Comparison of ENCODE assay signal across 8 cellular contexts in the genomic region with DNA sequence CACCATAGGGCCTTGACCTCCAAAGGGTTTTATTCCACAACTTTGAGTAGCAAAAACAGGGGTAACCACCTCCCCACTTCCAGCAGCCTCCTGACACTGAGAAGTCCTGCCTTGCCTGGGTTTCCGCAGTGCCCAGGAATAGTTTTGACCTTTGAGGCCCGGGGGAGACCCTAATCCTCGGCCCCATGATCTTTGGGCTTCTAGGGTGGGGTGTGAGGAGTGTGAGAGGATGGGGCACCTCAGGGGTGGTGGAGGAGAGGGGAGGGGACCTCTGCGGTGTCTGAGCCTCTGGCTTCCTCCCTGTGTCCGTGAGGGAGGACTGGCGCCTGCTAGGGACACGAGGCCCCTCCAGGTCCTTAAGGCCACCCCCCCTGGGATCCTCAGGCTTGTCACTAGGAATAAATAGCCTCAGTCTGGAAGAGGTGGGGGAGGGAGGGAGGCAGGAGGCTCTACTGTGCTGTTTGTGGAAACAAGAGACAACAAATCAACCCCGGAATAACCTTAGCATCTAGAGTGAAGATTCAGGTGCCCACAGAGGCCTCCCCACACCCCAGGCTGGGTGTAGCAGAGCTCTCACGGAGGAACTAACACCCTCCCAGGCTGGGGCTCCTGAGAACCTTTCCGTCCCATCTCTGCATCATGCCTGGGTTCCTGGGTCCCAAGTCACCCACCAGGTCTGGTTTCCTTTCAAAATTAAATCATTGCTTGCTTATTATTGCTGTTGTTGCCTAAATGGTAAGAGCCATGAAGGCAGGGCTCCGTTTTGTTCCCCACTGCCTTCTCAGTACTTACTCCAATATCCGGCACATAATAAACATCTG. TPM values are rescaled to one million over a fixed set of nuclear protein-coding genes. Genes with fewer than 3 reads are reported as not detected.
DNase-seq lines count a peak whose midpoint lies in the region; ATAC-seq lines count a peak whose summit lies in the region.

No MANE protein-coding gene starts in this region.

- H3K4me3 ChIP-seq in HUES6 (ENCODE audit: low read depth, low read length), result peak overlapping the region; percentile 60

- peak overlapping the region; percentile 16 for H3K27ac Mint-ChIP-seq in activated naive CD8-positive, alpha-beta T cell
- peak overlapping the region; percentile 90 to 96 (median 92) for H3K27ac Mint-ChIP-seq in immature natural killer cell
- H3K27ac Mint-ChIP-seq in stimulated activated naive B cell treated with anti-CD40 and anti-IgM and Interleukin-4, amounts not matched to agents 10 μg/mL and 1 μg/mL and 100 μg/mL, for 72 hours, result peak overlapping the region; percentile 56

- no peak for ATAC-seq in stimulated activated naive B cell treated with anti-CD40 and anti-IgM and Interleukin-4, amounts not matched to agents 10 μg/mL and 1 μg/mL and 100 μg/mL, for 72 hours (replicated peaks)
- no peak for ATAC-seq in GM18870 (IDR thresholded peaks at IDR 0.05; ENCODE audit: unreplicated experiment)
- no peak for ATAC-seq in GM18909 (IDR thresholded peaks at IDR 0.05; ENCODE audit: poor library complexity, unreplicated experiment)

- peak overlapping the region; percentile 62 for H3K9ac ChIP-seq in HUES6 (ENCODE audit: low read length)

- DNase-seq in immature natural killer cell (peak; percentile 53 to 57 (median 57)), AG08396 (ENCODE audit: low spot score) (no peak)
- no peak for DNase-seq in stimulated activated naive B cell treated with anti-CD40 and anti-IgM and Interleukin-4, amounts not matched to agents 10 μg/mL and 1 μg/mL and 100 μg/mL, for 72 hours
- DNase-seq in stimulated activated CD4-positive, alpha-beta T cell treated with anti-CD3 and anti-CD28 coated beads, Interleukin-1b, Interleukin-23, amount 100 ng/mL, for 48 hours, result no peak

- H3K9me3 ChIP-seq in HUES6 (ENCODE audit: control insufficient read depth, insufficient read depth, low read depth, low read length), result no peaks in the 10 kb centered on the region

- peaks cover 2% of the 10 kb centered on the region for H3K36me3 Mint-ChIP-seq in activated naive CD8-positive, alpha-beta T cell
- peaks cover 0 to 3% (median 0%) of the 10 kb centered on the region in 3 donors for H3K36me3 Mint-ChIP-seq in immature natural killer cell
- peaks cover 0 to under 1% of the 10 kb centered on the region in 2 donors for H3K36me3 Mint-ChIP-seq in stimulated activated naive B cell treated with anti-CD40 and anti-IgM and Interleukin-4, amounts not matched to agents 10 μg/mL and 1 μg/mL and 100 μg/mL, for 72 hours

- no peak overlapping the region for H3K27ac ChIP-seq in HUES6 (ENCODE audit: low read depth, low read length)

- no peaks in the 10 kb centered on the region for H3K27me3 Mint-ChIP-seq in activated naive CD8-positive, alpha-beta T cell
- H3K27me3 Mint-ChIP-seq in immature natural killer cell (ENCODE audit: low read depth in 3 of 3), result peaks cover 1 to 7% (median 2%) of the 10 kb centered on the region in 3 donors
- peaks cover 0 to 13% of the 10 kb centered on the region in 2 donors for H3K27me3 Mint-ChIP-seq in stimulated activated naive B cell treated with anti-CD40 and anti-IgM and Interleukin-4, amounts not matched to agents 10 μg/mL and 1 μg/mL and 100 μg/mL, for 72 hours

- H3K4me3 Mint-ChIP-seq in activated naive CD8-positive, alpha-beta T cell, result peak overlapping the region; percentile 75
- peak overlapping the region; percentile 74 to 85 (median 82) for H3K4me3 Mint-ChIP-seq in immature natural killer cell
- peak overlapping the region; percentile 63 to 78 for H3K4me3 Mint-ChIP-seq in stimulated activated naive B cell treated with anti-CD40 and anti-IgM and Interleukin-4, amounts not matched to agents 10 μg/mL and 1 μg/mL and 100 μg/mL, for 72 hours

- no peaks in the 10 kb centered on the region for H3K36me3 ChIP-seq in HUES6 (ENCODE audit: control insufficient read depth, insufficient read depth, low read length)

- no peaks in the 10 kb centered on the region for H3K9me3 Mint-ChIP-seq in activated naive CD8-positive, alpha-beta T cell (ENCODE audit: low read depth)
- H3K9me3 Mint-ChIP-seq in immature natural killer cell, result no peaks in the 10 kb centered on the region
- H3K9me3 Mint-ChIP-seq in stimulated activated naive B cell treated with anti-CD40 and anti-IgM and Interleukin-4, amounts not matched to agents 10 μg/mL and 1 μg/mL and 100 μg/mL, for 72 hours, result no peaks in the 10 kb centered on the region

- H3K4me1 ChIP-seq in HUES6 (ENCODE audit: control insufficient read depth, insufficient read depth, low read length), result peaks cover 41% of the 10 kb centered on the region

- no peaks in the 10 kb centered on the region for H3K27me3 ChIP-seq in HUES6 (ENCODE audit: control insufficient read depth, insufficient read depth, low read length)

- H3K4me1 Mint-ChIP-seq in activated naive CD8-positive, alpha-beta T cell (ENCODE audit: low read depth), result peaks cover 45% of the 10 kb centered on the region
- H3K4me1 Mint-ChIP-seq in immature natural killer cell, result peaks cover 77% of the 10 kb centered on the region in 2 donors
- peaks cover 17 to 33% of the 10 kb centered on the region in 2 donors for H3K4me1 Mint-ChIP-seq in stimulated activated naive B cell treated with anti-CD40 and anti-IgM and Interleukin-4, amounts not matched to agents 10 μg/mL and 1 μg/mL and 100 μg/mL, for 72 hours

RNA-seq across cellular contexts. Expression of a gene that starts 0.9 kb away (rescaled TPM):
- polyA plus RNA-seq in immature natural killer cell, result 100 to 1,000 TPM in 1 of 3 donors, 10 to 100 TPM in 2; 36.8 to 121 (median 74.1) TPM

RNA-seq across cellular contexts. Expression of a gene that starts 6.3 kb away (rescaled TPM):
- 10 to 100 TPM; 22.6 to 32.7 (median 30.4) TPM for polyA plus RNA-seq in immature natural killer cell

RNA-seq across cellular contexts. Expression of a gene that starts 16.4 kb away (rescaled TPM):
- polyA plus RNA-seq in immature natural killer cell, result 10 to 100 TPM; 62.3 to 81.7 (median 70.9) TPM

RNA-seq across cellular contexts. Expression of a gene that starts 40.4 kb away (rescaled TPM):
- under 1 TPM in 2 of 3 donors, not detected in 1; 0.14 to 0.43 TPM for polyA plus RNA-seq in immature natural killer cell

RNA-seq across cellular contexts. Expression of a gene that starts 59.4 kb away (rescaled TPM):
- 10 to 100 TPM; 11.1 to 28.0 (median 13.6) TPM for polyA plus RNA-seq in immature natural killer cell

Comparison
In these comparisons a context has a peak if more than half of its experiments do, and no peak if none do; other contexts are left out.
1. H3K27ac Mint-ChIP-seq: peak in every context shown above with its lines; median percentile 92 in immature natural killer cell; 56 in stimulated activated naive B cell treated with anti-CD40 and anti-IgM and Interleukin-4, amounts not matched to agents 10 μg/mL and 1 μg/mL and 100 μg/mL, for 72 hours; 16 in activated naive CD8-positive, alpha-beta T cell.
2. DNase-seq: peak in immature natural killer cell (3 of 3); none in stimulated activated naive B cell treated with anti-CD40 and anti-IgM and Interleukin-4, amounts not matched to agents 10 μg/mL and 1 μg/mL and 100 μg/mL, for 72 hours (single experiment), AG08396 (single experiment) and stimulated activated CD4-positive, alpha-beta T cell treated with anti-CD3 and anti-CD28 coated beads, Interleukin-1b, Interleukin-23, amount 100 ng/mL, for 48 hours (single experiment).
3. Peak in every context shown above with its lines, with median percentiles within 50 percentile points of each other: H3K4me3 Mint-ChIP-seq.